ENCODE assay signal across 1 cellular context in the genomic region with DNA sequence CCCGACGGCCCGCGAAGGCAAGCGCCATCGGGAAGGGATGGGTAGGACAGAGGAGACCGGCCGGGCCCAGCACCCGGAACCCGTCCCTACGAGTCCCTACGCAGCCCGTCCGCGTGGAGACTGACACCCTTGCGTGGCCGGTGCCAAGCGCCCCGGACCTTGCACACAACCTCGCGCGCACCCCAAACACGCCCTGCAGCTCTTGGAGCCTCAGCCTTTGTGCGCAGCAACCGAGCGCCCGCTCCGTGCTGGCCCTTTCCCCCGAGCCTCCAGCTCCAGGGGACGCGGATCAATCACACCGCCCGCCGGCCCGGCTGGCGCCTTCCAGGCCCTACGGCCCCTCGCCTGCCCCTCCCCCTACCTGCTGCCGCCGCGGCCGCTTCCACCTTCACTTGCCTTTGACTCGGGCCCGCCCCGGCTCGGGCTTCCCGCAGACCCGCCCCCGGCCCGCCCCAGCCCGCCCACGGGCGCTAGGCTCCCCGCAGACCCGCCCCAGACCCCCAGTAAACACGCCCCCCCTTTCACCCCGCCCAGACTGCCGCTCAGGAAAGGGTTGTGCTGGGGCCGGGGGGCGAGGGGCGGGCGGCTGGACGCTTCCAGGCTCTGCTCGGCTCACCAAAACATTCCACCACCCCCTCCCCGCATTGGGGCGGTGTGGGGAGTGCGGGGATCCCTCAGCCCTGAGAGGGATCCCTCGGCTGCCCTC.
TF ChIP-seq lines count a peak whose summit lies in the region.

A gene (minus strand): TSS at position 394 of the 706 bp plus-strand sequence. CDS start 1,746 bp downstream, outside the sequence.

TF ChIP-seq in H1, 55 proteins besides CTCF, POLR2A, EP300 and RAD21 (continued from another document):
- TF ChIP-seq, protein P1, sequence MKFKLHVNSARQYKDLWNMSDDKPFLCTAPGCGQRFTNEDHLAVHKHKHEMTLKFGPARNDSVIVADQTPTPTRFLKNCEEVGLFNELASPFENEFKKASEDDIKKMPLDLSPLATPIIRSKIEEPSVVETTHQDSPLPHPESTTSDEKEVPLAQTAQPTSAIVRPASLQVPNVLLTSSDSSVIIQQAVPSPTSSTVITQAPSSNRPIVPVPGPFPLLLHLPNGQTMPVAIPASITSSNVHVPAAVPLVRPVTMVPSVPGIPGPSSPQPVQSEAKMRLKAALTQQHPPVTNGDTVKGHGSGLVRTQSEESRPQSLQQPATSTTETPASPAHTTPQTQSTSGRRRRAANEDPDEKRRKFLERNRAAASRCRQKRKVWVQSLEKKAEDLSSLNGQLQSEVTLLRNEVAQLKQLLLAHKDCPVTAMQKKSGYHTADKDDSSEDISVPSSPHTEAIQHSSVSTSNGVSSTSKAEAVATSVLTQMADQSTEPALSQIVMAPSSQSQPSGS (IDR thresholded peaks at IDR 0.05; ENCODE audit: low read length) = no peak
- no peak for TF ChIP-seq HDAC2 (IDR thresholded peaks at IDR 0.05; ENCODE audit: borderline replicate concordance in 1 of 2, low read depth in 2 of 2, low read length in 2 of 2)
- TF ChIP-seq, protein P2, sequence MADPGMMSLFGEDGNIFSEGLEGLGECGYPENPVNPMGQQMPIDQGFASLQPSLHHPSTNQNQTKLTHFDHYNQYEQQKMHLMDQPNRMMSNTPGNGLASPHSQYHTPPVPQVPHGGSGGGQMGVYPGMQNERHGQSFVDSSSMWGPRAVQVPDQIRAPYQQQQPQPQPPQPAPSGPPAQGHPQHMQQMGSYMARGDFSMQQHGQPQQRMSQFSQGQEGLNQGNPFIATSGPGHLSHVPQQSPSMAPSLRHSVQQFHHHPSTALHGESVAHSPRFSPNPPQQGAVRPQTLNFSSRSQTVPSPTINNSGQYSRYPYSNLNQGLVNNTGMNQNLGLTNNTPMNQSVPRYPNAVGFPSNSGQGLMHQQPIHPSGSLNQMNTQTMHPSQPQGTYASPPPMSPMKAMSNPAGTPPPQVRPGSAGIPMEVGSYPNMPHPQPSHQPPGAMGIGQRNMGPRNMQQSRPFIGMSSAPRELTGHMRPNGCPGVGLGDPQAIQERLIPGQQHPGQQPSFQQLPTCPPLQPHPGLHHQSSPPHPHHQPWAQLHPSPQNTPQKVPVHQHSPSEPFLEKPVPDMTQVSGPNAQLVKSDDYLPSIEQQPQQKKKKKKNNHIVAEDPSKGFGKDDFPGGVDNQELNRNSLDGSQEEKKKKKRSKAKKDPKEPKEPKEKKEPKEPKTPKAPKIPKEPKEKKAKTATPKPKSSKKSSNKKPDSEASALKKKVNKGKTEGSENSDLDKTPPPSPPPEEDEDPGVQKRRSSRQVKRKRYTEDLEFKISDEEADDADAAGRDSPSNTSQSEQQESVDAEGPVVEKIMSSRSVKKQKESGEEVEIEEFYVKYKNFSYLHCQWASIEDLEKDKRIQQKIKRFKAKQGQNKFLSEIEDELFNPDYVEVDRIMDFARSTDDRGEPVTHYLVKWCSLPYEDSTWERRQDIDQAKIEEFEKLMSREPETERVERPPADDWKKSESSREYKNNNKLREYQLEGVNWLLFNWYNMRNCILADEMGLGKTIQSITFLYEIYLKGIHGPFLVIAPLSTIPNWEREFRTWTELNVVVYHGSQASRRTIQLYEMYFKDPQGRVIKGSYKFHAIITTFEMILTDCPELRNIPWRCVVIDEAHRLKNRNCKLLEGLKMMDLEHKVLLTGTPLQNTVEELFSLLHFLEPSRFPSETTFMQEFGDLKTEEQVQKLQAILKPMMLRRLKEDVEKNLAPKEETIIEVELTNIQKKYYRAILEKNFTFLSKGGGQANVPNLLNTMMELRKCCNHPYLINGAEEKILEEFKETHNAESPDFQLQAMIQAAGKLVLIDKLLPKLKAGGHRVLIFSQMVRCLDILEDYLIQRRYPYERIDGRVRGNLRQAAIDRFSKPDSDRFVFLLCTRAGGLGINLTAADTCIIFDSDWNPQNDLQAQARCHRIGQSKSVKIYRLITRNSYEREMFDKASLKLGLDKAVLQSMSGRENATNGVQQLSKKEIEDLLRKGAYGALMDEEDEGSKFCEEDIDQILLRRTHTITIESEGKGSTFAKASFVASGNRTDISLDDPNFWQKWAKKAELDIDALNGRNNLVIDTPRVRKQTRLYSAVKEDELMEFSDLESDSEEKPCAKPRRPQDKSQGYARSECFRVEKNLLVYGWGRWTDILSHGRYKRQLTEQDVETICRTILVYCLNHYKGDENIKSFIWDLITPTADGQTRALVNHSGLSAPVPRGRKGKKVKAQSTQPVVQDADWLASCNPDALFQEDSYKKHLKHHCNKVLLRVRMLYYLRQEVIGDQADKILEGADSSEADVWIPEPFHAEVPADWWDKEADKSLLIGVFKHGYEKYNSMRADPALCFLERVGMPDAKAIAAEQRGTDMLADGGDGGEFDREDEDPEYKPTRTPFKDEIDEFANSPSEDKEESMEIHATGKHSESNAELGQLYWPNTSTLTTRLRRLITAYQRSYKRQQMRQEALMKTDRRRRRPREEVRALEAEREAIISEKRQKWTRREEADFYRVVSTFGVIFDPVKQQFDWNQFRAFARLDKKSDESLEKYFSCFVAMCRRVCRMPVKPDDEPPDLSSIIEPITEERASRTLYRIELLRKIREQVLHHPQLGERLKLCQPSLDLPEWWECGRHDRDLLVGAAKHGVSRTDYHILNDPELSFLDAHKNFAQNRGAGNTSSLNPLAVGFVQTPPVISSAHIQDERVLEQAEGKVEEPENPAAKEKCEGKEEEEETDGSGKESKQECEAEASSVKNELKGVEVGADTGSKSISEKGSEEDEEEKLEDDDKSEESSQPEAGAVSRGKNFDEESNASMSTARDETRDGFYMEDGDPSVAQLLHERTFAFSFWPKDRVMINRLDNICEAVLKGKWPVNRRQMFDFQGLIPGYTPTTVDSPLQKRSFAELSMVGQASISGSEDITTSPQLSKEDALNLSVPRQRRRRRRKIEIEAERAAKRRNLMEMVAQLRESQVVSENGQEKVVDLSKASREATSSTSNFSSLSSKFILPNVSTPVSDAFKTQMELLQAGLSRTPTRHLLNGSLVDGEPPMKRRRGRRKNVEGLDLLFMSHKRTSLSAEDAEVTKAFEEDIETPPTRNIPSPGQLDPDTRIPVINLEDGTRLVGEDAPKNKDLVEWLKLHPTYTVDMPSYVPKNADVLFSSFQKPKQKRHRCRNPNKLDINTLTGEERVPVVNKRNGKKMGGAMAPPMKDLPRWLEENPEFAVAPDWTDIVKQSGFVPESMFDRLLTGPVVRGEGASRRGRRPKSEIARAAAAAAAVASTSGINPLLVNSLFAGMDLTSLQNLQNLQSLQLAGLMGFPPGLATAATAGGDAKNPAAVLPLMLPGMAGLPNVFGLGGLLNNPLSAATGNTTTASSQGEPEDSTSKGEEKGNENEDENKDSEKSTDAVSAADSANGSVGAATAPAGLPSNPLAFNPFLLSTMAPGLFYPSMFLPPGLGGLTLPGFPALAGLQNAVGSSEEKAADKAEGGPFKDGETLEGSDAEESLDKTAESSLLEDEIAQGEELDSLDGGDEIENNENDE (IDR thresholded peaks at IDR 0.05; ENCODE audit: insufficient replicate concordance, low read length) = no peak
- TF ChIP-seq HDAC6 (IDR thresholded peaks at IDR 0.05; ENCODE audit: low read depth, low read length) = no peak
- no peak for TF ChIP-seq KDM1A (IDR thresholded peaks at IDR 0.05; ENCODE audit: borderline replicate concordance, low read length)
- 0 out of 2 replicates have a peak, but pooled peaks have one; percentile 6 for TF ChIP-seq RBBP5 (IDR thresholded peaks at IDR 0.05; ENCODE audit: borderline replicate concordance, low read depth, low read length)
- TF ChIP-seq CBX8 (IDR thresholded peaks at IDR 0.05; ENCODE audit: borderline replicate concordance, low read depth, low read length) = no peak
- TF ChIP-seq SUZ12 (IDR thresholded peaks at IDR 0.05; ENCODE audit: low read length) = no peak
- no peak for TF ChIP-seq SP4 (IDR thresholded peaks at IDR 0.05; ENCODE audit: low read length)
- TF ChIP-seq EZH2 (IDR thresholded peaks at IDR 0.05; ENCODE audit: low read depth, low read length, severe bottlenecking) = peak; percentile 35
- no peak for TF ChIP-seq ZNF274 (IDR thresholded peaks at IDR 0.05; ENCODE audit: borderline replicate concordance, extremely low read depth, low read length)
- TF ChIP-seq CTBP2 (IDR thresholded peaks at IDR 0.05; ENCODE audit: borderline replicate concordance, insufficient read depth, insufficient read length, low read length) = peak; percentile 68
- TF ChIP-seq TAF1 (IDR thresholded peaks at IDR 0.05; ENCODE audit: low read depth, low read length) = no peak; the same call in 1 of the 2 replicates
